11 cellular contexts compared by ENCODE assay signal in the genomic region with DNA sequence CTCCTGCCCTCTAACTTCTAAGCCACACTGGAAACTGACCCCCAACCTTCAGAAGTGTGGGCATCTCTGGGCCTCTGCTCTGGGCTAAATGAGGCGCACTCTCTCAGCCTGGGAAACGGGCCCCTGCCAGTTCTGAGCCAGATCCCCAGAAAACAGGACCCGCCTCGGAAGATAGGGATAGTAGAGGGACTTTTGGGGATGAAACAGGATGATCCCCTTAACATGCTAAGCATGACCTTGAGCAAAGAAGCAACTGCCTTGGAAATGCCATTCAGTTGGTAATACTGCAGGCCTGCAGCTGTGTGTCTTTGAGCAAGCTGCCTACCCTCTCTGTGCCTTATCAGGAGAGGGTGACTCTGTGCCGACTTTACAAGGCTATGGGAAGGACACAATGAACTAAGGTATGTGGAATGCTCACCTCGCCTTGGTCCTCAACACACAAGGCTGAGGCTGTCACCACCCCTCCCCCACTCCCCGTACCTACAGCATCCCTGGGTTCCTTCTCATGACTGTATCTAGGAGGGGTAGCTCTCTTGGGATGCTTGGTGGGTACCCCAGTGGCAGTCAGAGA. TPM values are rescaled to one million over a fixed set of nuclear protein-coding genes. Genes with fewer than 3 reads are reported as not detected.
DNase-seq lines count a peak whose midpoint lies in the region; ATAC-seq, FAIRE-seq and TF ChIP-seq lines count a peak whose summit lies in the region.
"Had no signal": no experiment of that assay in that cellular context is flagged by ENCODE, and none has a peak within 500 bp of the region (broad histone marks: within the 10 kb centered on the region; RNA-seq: fewer than 3 reads in every experiment).

No MANE protein-coding gene starts in this region.

- intact Hi-C loops in K562 (cut with micrococcal nuclease) (no loop called here), kidney (cut with DNase I) (no loop called here), stomach (cut with DNase I; ENCODE audit: low total_unique reads) (no loop called here)

- in situ Hi-C loops in K562 (cut with MboI), result no loop called here

- peak overlapping the region; percentile 74 for H3K4me2 ChIP-seq in K562 (ENCODE audit: insufficient read depth, low read length)

- no peak for TF ChIP-seq POLR2A in K562 (conservative IDR thresholded peaks at IDR 0.05)
- no peak for TF ChIP-seq POLR2A in stomach (IDR thresholded peaks at IDR 0.05)
- TF ChIP-seq POLR2A in H54 (IDR thresholded peaks at IDR 0.05; ENCODE audit: low read depth, low read length), result no peak

- H2AFZ ChIP-seq in K562 (ENCODE audit: low read depth, low read length), result no peak overlapping the region

- peaks cover 49% of the 10 kb centered on the region for H4K20me1 ChIP-seq in K562 (replicated peaks; ENCODE audit: control insufficient read depth, insufficient read depth, low read length)

- H3K9me3 ChIP-seq in K562 (replicated peaks; ENCODE audit: control insufficient read depth, insufficient read depth, low read depth, low read length) (peaks cover 2% of the 10 kb centered on the region), kidney (ENCODE audit: control insufficient read depth in 1 of 2, low read length in 2 of 2) (no peaks in the 10 kb centered on the region), stomach (no peaks in the 10 kb centered on the region)

- no peak for TF ChIP-seq EP300 in K562 (IDR thresholded peaks at IDR 0.05; ENCODE audit: low read length)
- no peak for TF ChIP-seq EP300 in stomach (IDR thresholded peaks at IDR 0.05)

- no peak for FAIRE-seq in K562 (lab: Jason Lieb, UNC)
- FAIRE-seq in kidney (lab: Jason Lieb, UNC), result no peak
- no peak for FAIRE-seq in H54 (lab: Jason Lieb, UNC)

- no peak for TF ChIP-seq CTCF in K562 (IDR thresholded peaks at IDR 0.05 in 2 of 3, conservative IDR thresholded peaks at IDR 0.05 in 1 of 3; ENCODE audit: insufficient read depth in 2 of 3, low read depth in 1 of 3, low read length in 3 of 3)
- no peak for TF ChIP-seq CTCF in kidney (IDR thresholded peaks at IDR 0.05; ENCODE audit: borderline replicate concordance, extremely low read depth, insufficient read depth)
- no peak for TF ChIP-seq CTCF in stomach (IDR thresholded peaks at IDR 0.05)

- H3K4me3 ChIP-seq in K562 (no peak overlapping the region), kidney (ENCODE audit: low read length in 2 of 2) (no peak overlapping the region), stomach (no peak overlapping the region)

- no peak for TF ChIP-seq RAD21 in K562 (CRISPR knock-in tag; conservative IDR thresholded peaks at IDR 0.05 in 1 of 2, IDR thresholded peaks at IDR 0.05 in 1 of 2)

- H3K9me1 ChIP-seq in K562 (ENCODE audit: control insufficient read depth, insufficient read depth, low read length), result peaks cover 5% of the 10 kb centered on the region

- no peak for ATAC-seq in K562
- ATAC-seq in GM21737 (IDR thresholded peaks at IDR 0.05; ENCODE audit: unreplicated experiment), result no peak
- no peak for ATAC-seq in GM18868 (IDR thresholded peaks at IDR 0.05; ENCODE audit: unreplicated experiment)
- ATAC-seq: activated naive CD4-positive, alpha-beta T cell treated with anti-CD3 and anti-CD28 coated beads, Interleukin-2, amount 50 U/mL, for 72 hours had no signal

- WGBS in K562 (ENCODE audit: insufficient coverage, low coverage, missing lambda C conversion rate), result 84% methylated on average over 5 of the region's 7 CpGs
- WGBS in stomach, 5 donors, result 53 to 67% (median 61%) methylated on average over 7 of the region's 7 CpGs

- H3K27me3 ChIP-seq in K562 (ENCODE audit: control insufficient read depth in 2 of 2, insufficient read depth in 2 of 2, low read length in 2 of 2) (no peaks in the 10 kb centered on the region), stomach (no peaks in the 10 kb centered on the region)

- H3K9ac ChIP-seq in K562 (ENCODE audit: insufficient read depth in 1 of 2, low read depth in 2 of 2, low read length in 2 of 2) (peak overlapping the region; percentile 33 to 57; a peak in 2 of 4 replicates), kidney (ENCODE audit: low read length in 2 of 2) (peak overlapping the region in 1 of 2 donors; percentile 61)

- peaks cover 14% of the 10 kb centered on the region; the same call in 2 of the 3 replicates for H3K36me3 ChIP-seq in K562 (ENCODE audit: control insufficient read depth, insufficient read depth, low read length)
- H3K36me3 ChIP-seq in kidney (ENCODE audit: control insufficient read depth in 1 of 2, insufficient read depth in 2 of 2, low read length in 2 of 2), result peaks cover 5 to 9% of the 10 kb centered on the region in 2 donors
- no peaks in the 10 kb centered on the region for H3K36me3 ChIP-seq in stomach

- POLR2A ChIA-PET in K562 (lab: Yijun Ruan, JAX), result interaction anchor here (0.6 kb wide), 1 partner anchor 11 kb away, joined by 3 read pairs; no protein-coding TSS in a partner anchor

- H3K27ac ChIP-seq in K562 (ENCODE audit: extremely low read depth, low read depth, low read length), result peak overlapping the region; percentile 70; the same call in 2 of the 3 replicates
- H3K27ac ChIP-seq in kidney (ENCODE audit: low read depth in 2 of 2, low read length in 2 of 2), result peak overlapping the region; percentile 33 to 63
- peak overlapping the region; percentile 47 to 87 (median 78) for H3K27ac ChIP-seq in stomach

- CTCF ChIA-PET in K562 (lab: Yijun Ruan, JAX; ENCODE audit: low intra/inter-chr PET ratio), result no interaction called here

- H3K79me2 ChIP-seq in K562 (ENCODE audit: control insufficient read depth, insufficient read depth, low read length), result peaks cover 85% of the 10 kb centered on the region

- peak; percentile 70 for DNase-seq in HT-29 (ENCODE audit: low spot score)
- no peak for DNase-seq in K562 (ENCODE audit: extremely low read depth in 1 of 4, low spot score in 3 of 4)
- DNase-seq in kidney, result no peak
- no peak for DNase-seq in stomach
- no peak for DNase-seq in SK-N-DZ (ENCODE audit: low spot score)
- no peak for DNase-seq in H54 (ENCODE audit: insufficient read length, low spot score)
- DNase-seq: activated B cell treated with CpG ODN at 0.5 μM for 24 hours, Kasumi-1 had no signal

- H3K4me1 ChIP-seq in K562 (replicated peaks in 1 of 2; ENCODE audit: control insufficient read depth in 2 of 2, insufficient read depth in 2 of 2, low read length in 2 of 2) (peaks cover 48 to 74% of the 10 kb centered on the region in 2 experiments), kidney (ENCODE audit: control insufficient read depth in 1 of 2, insufficient read depth in 1 of 2, low read depth in 1 of 2, low read length in 2 of 2) (peaks cover 41 to 57% of the 10 kb centered on the region in 2 donors), stomach (peaks cover 69 to 100% (median 88%) of the 10 kb centered on the region in 4 donors)

- no TSS peak for BruUV-seq in K562 (replicated peaks; lab: Mats Ljungman, UMichigan)

TF ChIP-seq in K562, 482 proteins besides CTCF, POLR2A, EP300 and RAD21 (continues in another document):
- TF ChIP-seq, protein P1, sequence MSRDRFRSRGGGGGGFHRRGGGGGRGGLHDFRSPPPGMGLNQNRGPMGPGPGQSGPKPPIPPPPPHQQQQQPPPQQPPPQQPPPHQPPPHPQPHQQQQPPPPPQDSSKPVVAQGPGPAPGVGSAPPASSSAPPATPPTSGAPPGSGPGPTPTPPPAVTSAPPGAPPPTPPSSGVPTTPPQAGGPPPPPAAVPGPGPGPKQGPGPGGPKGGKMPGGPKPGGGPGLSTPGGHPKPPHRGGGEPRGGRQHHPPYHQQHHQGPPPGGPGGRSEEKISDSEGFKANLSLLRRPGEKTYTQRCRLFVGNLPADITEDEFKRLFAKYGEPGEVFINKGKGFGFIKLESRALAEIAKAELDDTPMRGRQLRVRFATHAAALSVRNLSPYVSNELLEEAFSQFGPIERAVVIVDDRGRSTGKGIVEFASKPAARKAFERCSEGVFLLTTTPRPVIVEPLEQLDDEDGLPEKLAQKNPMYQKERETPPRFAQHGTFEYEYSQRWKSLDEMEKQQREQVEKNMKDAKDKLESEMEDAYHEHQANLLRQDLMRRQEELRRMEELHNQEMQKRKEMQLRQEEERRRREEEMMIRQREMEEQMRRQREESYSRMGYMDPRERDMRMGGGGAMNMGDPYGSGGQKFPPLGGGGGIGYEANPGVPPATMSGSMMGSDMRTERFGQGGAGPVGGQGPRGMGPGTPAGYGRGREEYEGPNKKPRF (IDR thresholded peaks at IDR 0.05; ENCODE audit: low read depth, low read length), result no peak
- no peak for TF ChIP-seq NR3C1 (CRISPR knock-in tag; IDR thresholded peaks at IDR 0.05)
- no peak for TF ChIP-seq ERF (CRISPR knock-in tag; IDR thresholded peaks at IDR 0.05)
- peak; percentile 93 for TF ChIP-seq ZFP36 (IDR thresholded peaks at IDR 0.05; ENCODE audit: low read depth, low read length, partially characterized antibody)
- TF ChIP-seq BRD9 (IDR thresholded peaks at IDR 0.05; ENCODE audit: low read depth, partially characterized antibody), result peak; percentile 43
- 0 out of 2 replicates have a peak, but pooled peaks have one; percentile 5 for TF ChIP-seq NFIC (IDR thresholded peaks at IDR 0.05)
- TF ChIP-seq TGIF2 (CRISPR knock-in tag; IDR thresholded peaks at IDR 0.05), result no peak

RNA-seq across cellular contexts. Expression of gene NCOR2, which starts 54.0 kb away (rescaled TPM):
- total RNA-seq in HT-29 (2014; rRNA removed; shearing (Covaris generic)), result 93.6 and 114 TPM in 2 replicates
- total RNA-seq in K562 (2011; cell fraction: chromatin; rRNA removed; ENCODE audit: low replicate concordance), result 66.7 and 165 TPM in 2 replicates
- total RNA-seq in K562 (2011; cell fraction: nucleolus; rRNA removed), result 51.9 and 54.2 TPM in 2 replicates
- total RNA-seq in K562 (2011; cell fraction: nucleoplasm; rRNA removed), result 57.6 and 83.1 TPM in 2 replicates
- total RNA-seq in K562 (2014; rRNA removed) (18.2 and 22.3 TPM in 2 replicates), K562 (2014; rRNA removed; fragmentation: Illumina TruSeq; extraction: Trizol) (2.8 and 4.1 TPM in 2 replicates), K562 (2015; rRNA removed; fragmentation: Illumina TruSeq; extraction: Trizol) (8.1 and 8.4 TPM in 2 replicates), K562 (2021) (124 and 126 TPM in 2 replicates), kidney (205 TPM), stomach (100 to 1,000 TPM in 4 of 5 donors, 10 to 100 TPM in 1; 61.7 to 292 (median 116) TPM)
- polyA plus RNA-seq in K562 (2011; rRNA removed) (3.1 and 4.2 TPM in 2 replicates), K562 (2014; fragmentation: Illumina TruSeq; extraction: Trizol) (22.6 and 36.3 TPM in 2 replicates), K562 (2014; fragmentation: Nextera tagmentation; extraction: Ambion mirVana) (under 1 TPM; 0.18 to 0.20 TPM), K562 (2014; rRNA removed) (24.9 and 29.2 TPM in 2 replicates), kidney (ENCODE audit: insufficient read depth, low read depth, low replicate concordance) (18.7 TPM), stomach (10 to 100 TPM; 27.2 to 49.6 (median 37.7) TPM)
- polyA plus RNA-seq in K562 (2011; cell fraction: cytosol; rRNA removed), result 4.1 and 9.7 TPM in 2 replicates
- polyA plus RNA-seq in K562 (2011; cell fraction: nucleus; rRNA removed), result 20.4 and 29.6 TPM in 2 replicates
- polyA plus RNA-seq in K562 (2012), result 56.5 and 65.0 TPM in 2 replicates
- polyA minus RNA-seq in K562 (2011; rRNA and poly(A)+ RNA removed), result 7.3 and 9.9 TPM in 2 replicates
- polyA minus RNA-seq in K562 (2011; cell fraction: cytosol; rRNA and poly(A)+ RNA removed), result 27.1 and 60.8 TPM in 2 replicates
- polyA minus RNA-seq in K562 (2011; cell fraction: nucleus; rRNA and poly(A)+ RNA removed), result 18.8 and 19.2 TPM in 2 replicates
- 11.5 and 13.0 TPM in 2 replicates for polyA plus RNA-seq in SK-N-DZ (2014; cell fraction: cytosol; rRNA removed)
- polyA plus RNA-seq in SK-N-DZ (2014; cell fraction: nucleus; rRNA removed), result 19.1 and 41.1 TPM in 2 replicates
